30 cellular contexts compared by ENCODE assay signal in genomic region chr3:52452570-52453221, GRCh38. TPM values are rescaled to one million over a fixed set of nuclear protein-coding genes. Genes with fewer than 3 reads are reported as not detected.
DNase-seq lines count a peak whose midpoint lies in the region; ATAC-seq and TF ChIP-seq lines count a peak whose summit lies in the region.
"Had no signal": no experiment of that assay in that cellular context is flagged by ENCODE, and none has a peak within 500 bp of the region (broad histone marks: within the 10 kb centered on the region; RNA-seq: fewer than 3 reads in every experiment).

No MANE protein-coding gene starts in this region.

- H3K9me1 ChIP-seq in IMR-90 (ENCODE audit: insufficient read depth, low read length), result peaks cover 19% of the 10 kb centered on the region

- in situ Hi-C loops in IMR-90 (cut with MboI; ENCODE audit: low sequenced_read_pairs), result no loop called here
- in situ Hi-C loops in gastrocnemius medialis (cut with MboI; ENCODE audit: low sequenced_read_pairs in 4 of 4), result no loop called here

- H2AK5ac ChIP-seq in IMR-90 (ENCODE audit: low read depth, low read length), result no peak overlapping the region

- no peak overlapping the region for H4K5ac ChIP-seq in IMR-90 (ENCODE audit: low read depth, low read length)

- peaks cover 13% of the 10 kb centered on the region for H4K20me1 ChIP-seq in IMR-90 (ENCODE audit: insufficient read depth, low read length)

- H3K9me3 ChIP-seq in IMR-90 (ENCODE audit: control insufficient read depth, insufficient read depth, low read length) (no peaks in the 10 kb centered on the region), right cardiac atrium (ENCODE audit: control insufficient read depth, low read length) (no peaks in the 10 kb centered on the region), gastrocnemius medialis (no peaks in the 10 kb centered on the region), A673 (ENCODE audit: low read depth, low read length, poor library complexity, severe bottlenecking) (no peaks in the 10 kb centered on the region)
- H3K9me3 ChIP-seq: SJSA1, thyroid gland had no signal

- no peak overlapping the region for H3K27ac ChIP-seq in IMR-90 (ENCODE audit: insufficient read depth, low read length)
- H3K27ac ChIP-seq in right cardiac atrium (ENCODE audit: low read length), result peak overlapping the region; percentile 86
- H3K27ac ChIP-seq in gastrocnemius medialis, result peak overlapping the region; percentile 94 to 99 (median 97)
- no peak overlapping the region for H3K27ac ChIP-seq in A673 (ENCODE audit: low read depth, low read length, poor library complexity, severe bottlenecking)
- H3K27ac ChIP-seq: foreskin keratinocyte, hepatocyte, SJSA1 had no signal

- H3K9ac ChIP-seq in IMR-90 (ENCODE audit: low read depth, low read length), result no peak overlapping the region

- no peak overlapping the region for H4K8ac ChIP-seq in IMR-90 (ENCODE audit: low read depth in 2 of 2, low read length in 2 of 2)

- no peak overlapping the region for H4K91ac ChIP-seq in IMR-90 (ENCODE audit: insufficient read depth, low read depth, low read length)

- no peak for DNase-seq in IMR-90
- peak in 2 of 3 donors; percentile 77 to 83 for DNase-seq in right cardiac atrium
- peak; percentile 69 to 95 for DNase-seq in gastrocnemius medialis
- no peak for DNase-seq in A673 (ENCODE audit: low spot score)
- no peak for DNase-seq in ecto neural progenitor cell (ENCODE audit: low spot score)
- no peak for DNase-seq in NCI-H748 treated with DMSO at 0.1 percent for 48 hours (lab: John Stamatoyannopoulos, UW)
- DNase-seq: activated CD4-positive, alpha-beta T cell treated with anti-CD3 and anti-CD28 coated beads for 36 hours; activated CD8-positive, alpha-beta memory T cell treated with anti-CD3 and anti-CD28 coated beads for 24 hours; activated T-cell treated with anti-CD3 and anti-CD28 coated beads, Interleukin-2, amount 50 U/mL, for 1 hour; CD4-positive, CD25-positive, alpha-beta regulatory T cell; effector memory CD4-positive, alpha-beta T cell; EL; foreskin keratinocyte; HFFc6; MV-4-11; NK-92 treated with Interleukin-12 subunit alpha and Interleukin-12 subunit beta, amount 100 ng/mL, for 24 hours; occipital lobe; retina; stimulated activated CD4-positive, alpha-beta T cell treated with anti-CD3 and anti-CD28 coated beads, Interleukin-12 subunit alpha, Interleukin-12 subunit beta, amount 100 ng/mL, for 4 hours; stimulated activated CD4-positive, alpha-beta T cell treated with anti-CD3 and anti-CD28 coated beads, Interleukin-4, amount 100 ng/mL, for 4 hours; thyroid gland had no signal

- H2BK20ac ChIP-seq in IMR-90 (ENCODE audit: low read depth, low read length), result no peak overlapping the region

- no peak overlapping the region for H3K4me2 ChIP-seq in IMR-90 (ENCODE audit: low read depth, low read length)
- H3K4me2 ChIP-seq: hepatocyte had no signal

- H3K36me3 ChIP-seq in IMR-90 (ENCODE audit: control insufficient read depth, insufficient read depth, low read length) (peaks cover 6% of the 10 kb centered on the region; the same call in 1 of the 2 replicates), gastrocnemius medialis (peaks cover 0 to under 1% of the 10 kb centered on the region in 2 donors), A673 (ENCODE audit: insufficient read depth, low read length, poor library complexity, severe bottlenecking) (no peaks in the 10 kb centered on the region)
- H3K36me3 ChIP-seq: thyroid gland had no signal

- BruUV-seq in IMR-90 (replicated peaks; lab: Mats Ljungman, UMichigan) (no TSS peak), A673 (replicated peaks; lab: Mats Ljungman, UMichigan) (no TSS peak)

- no peak for TF ChIP-seq RAD21 in IMR-90 (IDR thresholded peaks at IDR 0.05; ENCODE audit: low read length)

- H3K27me3 Mint-ChIP-seq in dendritic cell treated with granulocyte-macrophage colony-stimulating factor and Interleukin-4, amounts not matched to agents 40 ng/mL and 50 ng/mL, for 4 days, result peaks cover 8% of the 10 kb centered on the region
- H3K27me3 Mint-ChIP-seq: activated CD4-positive, alpha-beta T cell treated with anti-CD3 and anti-CD28 coated beads for 36 hours; stimulated activated naive CD8-positive, alpha-beta T cell treated with anti-CD3 and anti-CD28 coated beads, Interleukin-15, Interleukin-2, amounts not matched to agents 100 ng/mL and 50 ng/mL, for 24 hours had no signal

- no peak overlapping the region for H2BK120ac ChIP-seq in IMR-90 (ENCODE audit: low read depth, low read length)

- no peak for TF ChIP-seq CTCF in IMR-90 (conservative IDR thresholded peaks at IDR 0.05; ENCODE audit: low read depth, low read length)
- TF ChIP-seq CTCF in gastrocnemius medialis (IDR thresholded peaks at IDR 0.05 in 4 of 5, conservative IDR thresholded peaks at IDR 0.05 in 1 of 5), result no peak
- no peak for TF ChIP-seq CTCF in A673 (conservative IDR thresholded peaks at IDR 0.05; ENCODE audit: low read depth, low read length)

- H3K36me3 Mint-ChIP-seq in dendritic cell treated with granulocyte-macrophage colony-stimulating factor and Interleukin-4, amounts not matched to agents 40 ng/mL and 50 ng/mL, for 4 days (ENCODE audit: low read depth), result peaks cover 19% of the 10 kb centered on the region
- H3K36me3 Mint-ChIP-seq: CD4-positive, CD25-positive, alpha-beta regulatory T cell had no signal

- WGBS in IMR-90 (ENCODE audit: extremely low coverage in 2 of 2, insufficient read length in 1 of 2), 2 experiments, result 62% methylated on average over 2 of the region's 11 CpGs; no CpG with 5 or more reads in 1 of the 2 experiments
- 65% methylated on average over 11 of the region's 11 CpGs for WGBS in right cardiac atrium

- H3K4me1 ChIP-seq in IMR-90 (ENCODE audit: control insufficient read depth, insufficient read depth, low read length) (peaks cover 15% of the 10 kb centered on the region), right cardiac atrium (ENCODE audit: control insufficient read depth, insufficient read depth, low read length) (peaks cover 9% of the 10 kb centered on the region), gastrocnemius medialis (peaks cover 47 to 56% of the 10 kb centered on the region in 2 donors), A673 (ENCODE audit: insufficient read depth, low read length, poor library complexity, severe bottlenecking) (peaks cover 3% of the 10 kb centered on the region)

- no peak overlapping the region for H2AK9ac ChIP-seq in IMR-90 (replicated peaks; ENCODE audit: low read depth, low read length, poor library complexity)

- peaks cover 17 to 25% of the 10 kb centered on the region in 2 experiments for H3K79me1 ChIP-seq in IMR-90 (ENCODE audit: low read depth in 1 of 2, low read length in 2 of 2)

- peak overlapping the region; percentile 49 for H2AFZ ChIP-seq in IMR-90 (replicated peaks; ENCODE audit: low read length, poor library complexity)
- H2AFZ ChIP-seq: hepatocyte had no signal

- H3K18ac ChIP-seq in IMR-90 (ENCODE audit: low read depth, low read length), result no peak overlapping the region

- peaks cover 51% of the 10 kb centered on the region for H3K4me1 Mint-ChIP-seq in dendritic cell treated with granulocyte-macrophage colony-stimulating factor and Interleukin-4, amounts not matched to agents 40 ng/mL and 50 ng/mL, for 4 days (ENCODE audit: low read depth)

- ATAC-seq in IMR-90 (ENCODE audit: low read depth) (no peak), right cardiac atrium (peak; percentile 35 to 55), gastrocnemius medialis (peak; percentile 49 to 52), GM18907 (IDR thresholded peaks at IDR 0.05; ENCODE audit: unreplicated experiment) (no peak)
- ATAC-seq: activated CD4-positive, alpha-beta T cell treated with anti-CD3 and anti-CD28 coated beads for 36 hours; esophagus mucosa; foreskin keratinocyte had no signal

- TF ChIP-seq POLR2A in IMR-90 (IDR thresholded peaks at IDR 0.05; ENCODE audit: low read depth, low read length) (no peak), gastrocnemius medialis (IDR thresholded peaks at IDR 0.05) (peak; percentile 69 to 84)

- H3K27me3 ChIP-seq in IMR-90 (ENCODE audit: control insufficient read depth, insufficient read depth, low read length), result no peaks in the 10 kb centered on the region
- H3K27me3 ChIP-seq in right cardiac atrium (ENCODE audit: control insufficient read depth, insufficient read depth), result no peaks in the 10 kb centered on the region
- H3K27me3 ChIP-seq in gastrocnemius medialis, result no peaks in the 10 kb centered on the region
- no peaks in the 10 kb centered on the region for H3K27me3 ChIP-seq in A673 (replicated peaks; ENCODE audit: insufficient read depth, low read depth, low read length, poor library complexity)
- H3K27me3 ChIP-seq: foreskin keratinocyte, hepatocyte, SJSA1, thyroid gland had no signal

- H2BK15ac ChIP-seq in IMR-90 (ENCODE audit: low read depth, low read length), result no peak overlapping the region

- CTCF ChIA-PET in IMR-90 (lab: Yijun Ruan, JAX), result no interaction called here
- CTCF ChIA-PET in A673 (lab: Charles Lee), result no interaction called here

- peak overlapping the region; percentile 64 for H3K27ac Mint-ChIP-seq in dendritic cell treated with granulocyte-macrophage colony-stimulating factor and Interleukin-4, amounts not matched to agents 40 ng/mL and 50 ng/mL, for 4 days
- H3K27ac Mint-ChIP-seq: HFFc6 had no signal

- dilution Hi-C loops in IMR-90 (cut with HindIII; ENCODE audit: low sequenced_read_pairs, unreplicated experiment), result no loop called here

- POLR2A ChIA-PET in IMR-90 (lab: Charles Lee; ENCODE audit: unreplicated experiment) (no interaction called here), A673 (lab: Charles Lee; ENCODE audit: low non-redundant PET) (no interaction called here)

- intact Hi-C loops in IMR-90 (cut with micrococcal nuclease), result no loop called here
- intact Hi-C loops in dendritic cell treated with granulocyte-macrophage colony-stimulating factor and Interleukin-4, amounts not matched to agents 40 ng/mL and 50 ng/mL, for 4 days (cut with micrococcal nuclease), result no loop called here
- intact Hi-C loops in right cardiac atrium (cut with DNase I), result no loop called here
- intact Hi-C loops in gastrocnemius medialis (cut with DNase I; ENCODE audit: low total_unique reads), result loop anchor here (5.0 to 10.0 kb wide), 4 partner anchors 85 to 392 kb away; partner anchors contain the start of genes GLYCTK, TWF2 and UQCC5
- intact Hi-C loops in A673 (cut with micrococcal nuclease; ENCODE audit: unreplicated experiment), result no loop called here

- H3K56ac ChIP-seq in IMR-90 (ENCODE audit: extremely low read depth, insufficient read depth, low read length), result no peak overlapping the region

- H2BK5ac ChIP-seq in IMR-90 (ENCODE audit: low read depth, low read length, poor library complexity, severe bottlenecking), result no peak overlapping the region

- H3K23ac ChIP-seq in IMR-90 (ENCODE audit: low read depth, low read length), result no peak overlapping the region

- H3K4me3 ChIP-seq in IMR-90 (ENCODE audit: insufficient read depth, low read depth, low read length) (no peak overlapping the region), right cardiac atrium (ENCODE audit: low read length) (peak overlapping the region; percentile 36), gastrocnemius medialis (peak overlapping the region; percentile 44 to 95 (median 76)), A673 (ENCODE audit: low read depth, low read length, poor library complexity, severe bottlenecking) (no peak overlapping the region)
- H3K4me3 ChIP-seq: hepatocyte, SJSA1, thyroid gland had no signal

- H3K4me3 Mint-ChIP-seq in dendritic cell treated with granulocyte-macrophage colony-stimulating factor and Interleukin-4, amounts not matched to agents 40 ng/mL and 50 ng/mL, for 4 days, result no peak overlapping the region
- H3K4me3 Mint-ChIP-seq: HFFc6; stimulated activated naive CD8-positive, alpha-beta T cell treated with anti-CD3 and anti-CD28 coated beads, Interleukin-15, Interleukin-2, amounts not matched to agents 100 ng/mL and 50 ng/mL, for 24 hours had no signal

- H3K14ac ChIP-seq in IMR-90 (replicated peaks; ENCODE audit: low read depth, low read length), result no peak overlapping the region

- no peaks in the 10 kb centered on the region for H3K9me3 Mint-ChIP-seq in dendritic cell treated with granulocyte-macrophage colony-stimulating factor and Interleukin-4, amounts not matched to agents 40 ng/mL and 50 ng/mL, for 4 days
- H3K9me3 Mint-ChIP-seq: brain; HFFc6; stimulated activated naive CD8-positive, alpha-beta T cell treated with anti-CD3 and anti-CD28 coated beads, Interleukin-15, Interleukin-2, amounts not matched to agents 100 ng/mL and 50 ng/mL, for 24 hours had no signal

- no peak overlapping the region for H3K4ac ChIP-seq in IMR-90 (ENCODE audit: low read depth, low read length)

RNA-seq across cellular contexts. Expression of gene TNNC1, which starts 1.1 kb away (rescaled TPM):
- total RNA-seq in IMR-90 (2012; rRNA removed) (1.1 and 1.3 TPM in 2 replicates), right cardiac atrium (1,000 to 10,000 TPM; 2,349 to 3,477 (median 2,851) TPM), gastrocnemius medialis (over 10,000 TPM in 1 of 4 donors, 1,000 to 10,000 TPM in 3; 5,017 to 11,453 (median 7,253) TPM), A673 (2021) (not detected in 2 replicates)
- polyA plus RNA-seq in IMR-90 (2012; rRNA removed) (4.0 and 4.6 TPM in 2 replicates), right cardiac atrium (6,305 TPM)
- polyA plus RNA-seq in IMR-90 (2012; cell fraction: cytosol; rRNA removed), result 1.8 and 2.3 TPM in 2 replicates
- 3.4 and 6.2 TPM in 2 replicates for polyA plus RNA-seq in IMR-90 (2012; cell fraction: nucleus; rRNA removed; ENCODE audit: low replicate concordance)
- total RNA-seq: foreskin keratinocyte, occipital lobe had no signal

RNA-seq across cellular contexts. Expression of gene NISCH, which starts 2.7 kb away (rescaled TPM):
- total RNA-seq in IMR-90 (2012; rRNA removed), result 34.2 and 36.9 TPM in 2 replicates
- polyA plus RNA-seq in IMR-90 (2012; rRNA removed), result 86.0 and 92.2 TPM in 2 replicates
- 37.7 and 53.7 TPM in 2 replicates for polyA plus RNA-seq in IMR-90 (2012; cell fraction: cytosol; rRNA removed)
- polyA plus RNA-seq in IMR-90 (2012; cell fraction: nucleus; rRNA removed; ENCODE audit: low replicate concordance), result 524 and 765 TPM in 2 replicates
- total RNA-seq in right cardiac atrium, result 10 to 100 TPM; 48.6 to 59.2 (median 53.0) TPM
- 31.2 TPM for polyA plus RNA-seq in right cardiac atrium
- 10 to 100 TPM; 19.2 to 38.3 (median 25.0) TPM for total RNA-seq in gastrocnemius medialis
- total RNA-seq in A673 (2021), result 46.9 and 48.6 TPM in 2 replicates

RNA-seq across cellular contexts. Expression of gene SEMA3G, which starts 7.8 kb away (rescaled TPM):
- total RNA-seq in IMR-90 (2012; rRNA removed) (not detected in 2 replicates), right cardiac atrium (10 to 100 TPM in 1 of 4 donors, 1 to 10 TPM in 3; 4.7 to 13.1 (median 8.3) TPM), gastrocnemius medialis (10 to 100 TPM in 3 of 4 donors, 1 to 10 TPM in 1; 3.8 to 20.3 (median 13.1) TPM), A673 (2021) (0.07 TPM in 1 of 2 replicates, not detected in the other)
- polyA plus RNA-seq in IMR-90 (2012; rRNA removed) (0.04 and 0.07 TPM in 2 replicates), right cardiac atrium (11.2 TPM)
- polyA plus RNA-seq in IMR-90 (2012; cell fraction: cytosol; rRNA removed), result 0.01 and 0.07 TPM in 2 replicates
- polyA plus RNA-seq in IMR-90 (2012; cell fraction: nucleus; rRNA removed; ENCODE audit: low replicate concordance), result 0.01 and 0.03 TPM in 2 replicates
- total RNA-seq: activated CD4-positive, alpha-beta T cell treated with anti-CD3 and anti-CD28 coated beads for 36 hours; HFFc6; T-helper 1 cell treated with Interleukin-12 subunit alpha and Interleukin-12 subunit beta and Interleukin-4 antibody, amounts not matched to agents 30 ng/mL and 1 ng/mL, for 36 hours had no signal

RNA-seq across cellular contexts. Expression of gene PHF7, which starts 42.2 kb away (rescaled TPM):
- 2.5 and 2.9 TPM in 2 replicates for total RNA-seq in IMR-90 (2012; rRNA removed)
- polyA plus RNA-seq in IMR-90 (2012; rRNA removed), result 2.1 and 2.8 TPM in 2 replicates
- polyA plus RNA-seq in IMR-90 (2012; cell fraction: cytosol; rRNA removed), result 0.81 and 1.0 TPM in 2 replicates
- 2.0 and 8.4 TPM in 2 replicates for polyA plus RNA-seq in IMR-90 (2012; cell fraction: nucleus; rRNA removed; ENCODE audit: low replicate concordance)
- 10 to 100 TPM; 15.9 to 28.5 (median 18.3) TPM for total RNA-seq in right cardiac atrium
- polyA plus RNA-seq in right cardiac atrium, result 10.9 TPM
- total RNA-seq in gastrocnemius medialis, result 10 to 100 TPM in 1 of 4 donors, 1 to 10 TPM in 3; 3.1 to 11.4 (median 6.8) TPM
- 2.9 and 4.5 TPM in 2 replicates for total RNA-seq in A673 (2021)

RNA-seq across cellular contexts. Expression of gene STAB1, which starts 42.4 kb away (rescaled TPM):
- total RNA-seq in IMR-90 (2012; rRNA removed) (not detected in 2 replicates), right cardiac atrium (100 to 1,000 TPM in 2 of 4 donors, 10 to 100 TPM in 2; 91.9 to 159 (median 101) TPM), gastrocnemius medialis (10 to 100 TPM; 10.3 to 27.2 (median 23.3) TPM), A673 (2021) (0.41 TPM in 1 of 2 replicates, not detected in the other)
- polyA plus RNA-seq in IMR-90 (2012; rRNA removed) (0.04 TPM in 1 of 2 replicates, not detected in the other), right cardiac atrium (69.5 TPM)
- polyA plus RNA-seq in IMR-90 (2012; cell fraction: cytosol; rRNA removed), result 0.04 TPM in 1 of 2 replicates, not detected in the other
- 0.24 and 0.60 TPM in 2 replicates for polyA plus RNA-seq in IMR-90 (2012; cell fraction: nucleus; rRNA removed; ENCODE audit: low replicate concordance)
- total RNA-seq: foreskin keratinocyte, HFFc6, NCI-H460, SJSA1 had no signal
- polyA plus RNA-seq: CD4-positive, CD25-positive, alpha-beta regulatory T cell had no signal

Comparison
In these comparisons a context has a peak if more than half of its experiments do, and no peak if none do; other contexts are left out.
1. ATAC-seq: peak in right cardiac atrium (2 of 2) and gastrocnemius medialis (2 of 2); none in IMR-90 (single experiment) and GM18907 (single experiment).
2. DNase-seq: peak in right cardiac atrium (2 of 3) and gastrocnemius medialis (2 of 2); none in IMR-90 (single experiment), A673 (single experiment), ecto neural progenitor cell (single experiment) and NCI-H748 treated with DMSO at 0.1 percent for 48 hours (single experiment).
3. H3K27ac ChIP-seq: peak in right cardiac atrium (single experiment) and gastrocnemius medialis (4 of 4); none in IMR-90 (single experiment) and A673 (single experiment).
4. H3K4me3 ChIP-seq: peak in right cardiac atrium (single experiment) and gastrocnemius medialis (4 of 4); none in IMR-90 (single experiment) and A673 (single experiment).
5. RNA of gene TNNC1, which starts 1.1 kb away (total RNA-seq): 5,017 to 11,453 TPM in gastrocnemius medialis and 2,349 to 3,477 TPM in right cardiac atrium; 1.1 to 1.3 TPM in IMR-90 and not detected in A673; every median in the first group is over 1,000 times any median in the second.